In the genomic region with DNA sequence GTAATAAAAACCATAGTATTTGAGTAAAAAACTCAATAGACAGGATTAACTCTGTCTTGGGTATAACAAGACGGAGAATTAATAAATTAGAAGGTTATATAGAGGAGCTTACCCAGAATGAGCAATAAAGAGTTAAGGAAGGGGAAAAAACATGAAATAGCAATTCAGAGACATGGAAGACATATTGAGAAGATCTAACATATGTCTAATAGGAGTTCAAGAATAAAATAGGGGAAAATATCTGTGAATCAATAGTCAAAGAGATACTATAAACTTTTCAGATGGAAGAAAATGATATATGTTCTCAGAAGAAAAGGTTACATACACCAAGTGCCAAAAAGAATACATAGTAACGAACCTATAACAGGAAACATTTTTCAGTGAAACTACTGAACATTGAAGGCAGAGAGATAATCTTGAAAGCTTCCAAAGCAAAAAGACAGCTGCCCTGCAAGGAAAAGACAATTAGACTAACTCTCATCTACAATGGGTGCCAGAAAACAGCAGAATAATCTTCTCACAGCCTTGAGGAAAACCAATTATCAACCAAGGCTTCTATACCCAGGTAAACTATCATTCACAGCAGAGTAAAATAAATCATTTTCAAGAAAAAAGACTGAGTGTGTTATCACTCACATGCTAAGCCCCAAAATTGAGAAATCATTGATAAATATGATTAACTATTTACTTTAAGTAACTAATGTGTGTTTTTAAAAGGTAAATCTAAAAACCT, we compare ENCODE assay signal across 8 cellular contexts.
"Had no signal": no experiment of that assay in that cellular context is flagged by ENCODE, and none has a peak within 500 bp of the region (broad histone marks: within the 10 kb centered on the region; RNA-seq: fewer than 3 reads in every experiment).

No MANE protein-coding gene starts in this region.

- H3K27ac ChIP-seq: HL-60, KMS-11 had no signal

- H3K4me2 ChIP-seq: KMS-11 had no signal

- ATAC-seq: HCT116 had no signal

- H3K4me3 ChIP-seq: HAP-1 had no signal

- H3K4me1 ChIP-seq: HAP-1 had no signal

- H3K9ac ChIP-seq: KMS-11 had no signal

- DNase-seq: GOT3, H7, IMR-90, KBM-7 had no signal

- H3K36me3 ChIP-seq: HAP-1 had no signal
